ENCODE assay signal across 19 cellular contexts in genomic region chr4:37431417-37431743, GRCh38.
DNase-seq lines count a peak whose midpoint lies in the region; ATAC-seq and TF ChIP-seq lines count a peak whose summit lies in the region.
"Had no signal": no experiment of that assay in that cellular context is flagged by ENCODE, and none has a peak within 500 bp of the region (broad histone marks: within the 10 kb centered on the region; RNA-seq: fewer than 3 reads in every experiment).

No MANE protein-coding gene starts in this region.

- no peak for TF ChIP-seq CTCF in type B pancreatic cell (conservative IDR thresholded peaks at IDR 0.05)

- H3K36me3 Mint-ChIP-seq in type B pancreatic cell, result no peaks in the 10 kb centered on the region
- H3K36me3 Mint-ChIP-seq: mesothelial cell of epicardium had no signal

- H3K4me3 Mint-ChIP-seq in type B pancreatic cell, result peak overlapping the region; percentile 26
- H3K4me3 Mint-ChIP-seq: activated T-helper 17 cell treated with anti-CD3 and anti-CD28 coated beads, Interleukin-2, amount 50 U/mL, for 72 hours; GM23338; mesothelial cell of epicardium; stimulated activated naive CD8-positive, alpha-beta T cell treated with anti-CD3 and anti-CD28 coated beads, Interleukin-15, Interleukin-2, amounts not matched to agents 100 ng/mL and 50 ng/mL, for 24 hours had no signal

- H3K4me1 Mint-ChIP-seq in type B pancreatic cell (ENCODE audit: unreplicated experiment), result peaks cover 15% of the 10 kb centered on the region
- H3K4me1 Mint-ChIP-seq: activated T-helper 17 cell treated with anti-CD3 and anti-CD28 coated beads, Interleukin-2, amount 50 U/mL, for 72 hours had no signal

- ATAC-seq in GM19025 (IDR thresholded peaks at IDR 0.05; ENCODE audit: low read depth, unreplicated experiment) (peak; percentile 73), HG03196 (IDR thresholded peaks at IDR 0.05; ENCODE audit: unreplicated experiment) (peak; percentile 79)
- ATAC-seq: activated T-helper 17 cell treated with anti-CD3 and anti-CD28 coated beads, Interleukin-2, amount 50 U/mL, for 72 hours; gastroesophageal sphincter; GM23338; PC-3; SK-N-SH treated with all-trans-retinoic acid at 6 μM for 48 hours had no signal

- no peaks in the 10 kb centered on the region for H3K9me3 Mint-ChIP-seq in type B pancreatic cell
- H3K9me3 Mint-ChIP-seq: activated T-helper 17 cell treated with anti-CD3 and anti-CD28 coated beads, Interleukin-2, amount 50 U/mL, for 72 hours; GM23338; mesothelial cell of epicardium; stimulated activated naive CD8-positive, alpha-beta T cell treated with anti-CD3 and anti-CD28 coated beads, Interleukin-15, Interleukin-2, amounts not matched to agents 100 ng/mL and 50 ng/mL, for 24 hours had no signal

- H3K27ac Mint-ChIP-seq in type B pancreatic cell, result peak overlapping the region; percentile 24
- H3K27ac Mint-ChIP-seq: activated T-helper 17 cell treated with anti-CD3 and anti-CD28 coated beads, Interleukin-2, amount 50 U/mL, for 72 hours; GM23338; mesothelial cell of epicardium; stimulated activated naive CD8-positive, alpha-beta T cell treated with anti-CD3 and anti-CD28 coated beads, Interleukin-15, Interleukin-2, amounts not matched to agents 100 ng/mL and 50 ng/mL, for 24 hours had no signal

- no peaks in the 10 kb centered on the region for H3K27me3 Mint-ChIP-seq in type B pancreatic cell

- peak; percentile 39 for DNase-seq in glomerular visceral epithelial cell (ENCODE audit: extremely low spot score)
- DNase-seq in type B pancreatic cell (ENCODE audit: extremely low spot score, unreplicated experiment), result no peak
- no peak for DNase-seq in cerebellum (ENCODE audit: low spot score)
- no peak for DNase-seq in activated gamma-delta T cell treated with Interleukin-2 at 50 U/mL for 16 hours
- no peak for DNase-seq in activated CD4-positive, alpha-beta T cell treated with anti-CD3 and anti-CD28 coated beads, Interleukin-2, amount 50 U/mL, for 1 hour
- DNase-seq: C1 segment of cervical spinal cord, DMS79 treated with DMSO at 0.1 percent for 48 hours, KG1, NCI-H1694, PC-3, spleen had no signal
